Comparison of ENCODE assay signal across 8 cellular contexts in the genomic region with DNA sequence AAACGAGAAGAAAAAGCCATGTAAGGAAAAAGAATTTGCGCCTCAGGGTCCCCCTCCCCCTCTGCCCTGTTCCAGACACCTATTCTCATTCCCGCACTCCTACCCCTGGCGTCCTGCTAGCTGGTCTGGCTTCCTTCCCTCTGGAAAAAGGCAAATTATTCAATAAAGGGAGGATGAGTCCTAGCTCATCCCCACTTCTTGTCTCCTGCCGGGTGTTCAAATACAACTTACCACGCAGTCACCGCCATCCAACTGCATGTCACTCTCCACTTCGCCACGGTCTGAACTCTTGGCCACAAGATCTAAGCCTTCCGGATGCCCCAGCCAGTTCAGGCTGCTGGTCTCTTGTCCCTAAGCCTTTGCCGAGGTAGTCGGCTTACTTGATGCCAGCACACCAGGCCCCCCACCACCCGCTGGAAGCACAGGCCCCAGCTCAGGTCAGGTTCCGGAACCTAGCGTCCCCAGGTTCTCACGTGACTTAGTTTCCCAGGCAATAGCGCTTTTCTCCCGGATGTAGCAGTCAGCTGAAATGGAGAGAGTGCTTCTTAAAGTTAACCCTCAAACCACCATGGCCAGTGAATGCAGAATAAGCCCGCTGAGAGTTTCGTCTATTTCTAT.
DNase-seq lines count a peak whose midpoint lies in the region; ATAC-seq and TF ChIP-seq lines count a peak whose summit lies in the region.

No MANE protein-coding gene starts in this region.

- no peak overlapping the region for H2AFZ ChIP-seq in OCI-LY7 (ENCODE audit: low read length)

- no peaks in the 10 kb centered on the region for H3K27me3 Mint-ChIP-seq in T-helper 2 cell treated with Interferon-gamma antibody and Interleukin-4, amounts not matched to agents 5 μg/mL and 100 μg/mL, for 36 hours (ENCODE audit: low read depth)

- TF ChIP-seq POLR2A in GM15510 (IDR thresholded peaks at IDR 0.05; ENCODE audit: borderline replicate concordance, extremely low read depth, insufficient read length), result peak; percentile 47

- no peak overlapping the region for H3K27ac ChIP-seq in OCI-LY7 (ENCODE audit: low read depth, low read length, poor library complexity, severe bottlenecking)

- DNase-seq in NCI-H146 (lab: John Stamatoyannopoulos, UW) (peak; percentile 83), astrocyte of the cerebellum (ENCODE audit: low read depth) (peak; percentile 32), hypothalamus (lab: John Stamatoyannopoulos, UW) (peak in 50 of 51 donors; percentile 0 to 68 (median 29)), retina (peak; percentile 76), OCI-LY7 (ENCODE audit: low spot score) (no peak)
- peak; percentile 50 for DNase-seq in T-helper 2 cell treated with Interferon-gamma antibody and Interleukin-4, amounts not matched to agents 5 μg/mL and 100 μg/mL, for 36 hours (ENCODE audit: low spot score)

- POLR2A ChIA-PET in OCI-LY7 (lab: Charles Lee), result no interaction called here

- H3K27ac Mint-ChIP-seq in T-helper 2 cell treated with Interferon-gamma antibody and Interleukin-4, amounts not matched to agents 5 μg/mL and 100 μg/mL, for 36 hours, result peak overlapping the region; percentile 81

- H3K4me3 Mint-ChIP-seq in T-helper 2 cell treated with Interferon-gamma antibody and Interleukin-4, amounts not matched to agents 5 μg/mL and 100 μg/mL, for 36 hours, result peak overlapping the region; percentile 99

- H3K4me3 ChIP-seq in astrocyte of the cerebellum (ENCODE audit: low read depth, low read length) (peak overlapping the region; percentile 61), OCI-LY7 (ENCODE audit: low read depth, low read length, poor library complexity, severe bottlenecking) (no peak overlapping the region)

- H3K79me2 ChIP-seq in OCI-LY7 (ENCODE audit: insufficient read depth, low read depth, low read length), result no peaks in the 10 kb centered on the region

- H3K36me3 ChIP-seq in OCI-LY7 (ENCODE audit: insufficient read depth, low read length), result no peaks in the 10 kb centered on the region

- peaks cover 12% of the 10 kb centered on the region for H3K4me1 Mint-ChIP-seq in T-helper 2 cell treated with Interferon-gamma antibody and Interleukin-4, amounts not matched to agents 5 μg/mL and 100 μg/mL, for 36 hours (ENCODE audit: low read depth)

- no peaks in the 10 kb centered on the region for H3K9me3 ChIP-seq in OCI-LY7 (ENCODE audit: low read length)

- ATAC-seq in HG02852 (IDR thresholded peaks at IDR 0.05; ENCODE audit: unreplicated experiment), result peak; percentile 97

- in situ Hi-C loops in astrocyte of the cerebellum (cut with HindIII; ENCODE audit: low sequenced_read_pairs), result no loop called here

- no peaks in the 10 kb centered on the region for H4K20me1 ChIP-seq in OCI-LY7 (ENCODE audit: insufficient read depth, low read length)

- intact Hi-C loops in OCI-LY7 (cut with micrococcal nuclease; ENCODE audit: unreplicated experiment), result no loop called here

- H3K4me2 ChIP-seq in OCI-LY7 (ENCODE audit: low read length), result no peak overlapping the region

- CTCF ChIA-PET in OCI-LY7 (lab: Charles Lee; ENCODE audit: unreplicated experiment), result no interaction called here

- BruUV-seq in OCI-LY7 (replicated peaks; lab: Mats Ljungman, UMichigan), result no TSS peak

- no peaks in the 10 kb centered on the region for H3K4me1 ChIP-seq in OCI-LY7 (ENCODE audit: insufficient read depth, low read length, poor library complexity, severe bottlenecking)

- peaks cover 8% of the 10 kb centered on the region for H3K36me3 Mint-ChIP-seq in T-helper 2 cell treated with Interferon-gamma antibody and Interleukin-4, amounts not matched to agents 5 μg/mL and 100 μg/mL, for 36 hours (ENCODE audit: low read depth)

- no peaks in the 10 kb centered on the region for H3K9me3 Mint-ChIP-seq in T-helper 2 cell treated with Interferon-gamma antibody and Interleukin-4, amounts not matched to agents 5 μg/mL and 100 μg/mL, for 36 hours

- H3K9me2 ChIP-seq in OCI-LY7 (ENCODE audit: insufficient read depth, low read length), result no peaks in the 10 kb centered on the region

- TF ChIP-seq CTCF in astrocyte of the cerebellum (IDR thresholded peaks at IDR 0.05; ENCODE audit: low read depth, low read length, missing control alignments), result no peak
- no peak for TF ChIP-seq CTCF in OCI-LY7 (conservative IDR thresholded peaks at IDR 0.05; ENCODE audit: low read length)
